Comparison of ENCODE assay signal across 1 cellular context in genomic region chr5:43019615-43020293, GRCh38.
A peak's percentile ranks its signal among the peaks of the same experiment; 100 is the strongest.
TF ChIP-seq lines count a peak whose summit lies in the region.

No MANE protein-coding gene starts in this region.

TF ChIP-seq in H1, 55 proteins besides CTCF, POLR2A, EP300 and RAD21 (continued from another document):
- peak; percentile 96 for TF ChIP-seq RNF2 (IDR thresholded peaks at IDR 0.05; ENCODE audit: borderline replicate concordance, low read depth, low read length, missing control alignments, poor library complexity, severe bottlenecking)
- peak; percentile 79 for TF ChIP-seq EZH2 (IDR thresholded peaks at IDR 0.05; ENCODE audit: low read depth, low read length, severe bottlenecking)
- peak; percentile 96 for TF ChIP-seq SUZ12 (IDR thresholded peaks at IDR 0.05; ENCODE audit: low read length)
- no peak for TF ChIP-seq ZNF274 (IDR thresholded peaks at IDR 0.05; ENCODE audit: borderline replicate concordance, extremely low read depth, low read length)
- TF ChIP-seq TCF12 (IDR thresholded peaks at IDR 0.05; ENCODE audit: low read depth, low read length) = peak; percentile 64; the same call in 1 of the 2 replicates
- peak; percentile 27; the same call in 1 of the 2 replicates for TF ChIP-seq SP1 (IDR thresholded peaks at IDR 0.05; ENCODE audit: low read depth, low read length)
- TF ChIP-seq CBX8 (IDR thresholded peaks at IDR 0.05; ENCODE audit: borderline replicate concordance, low read depth, low read length) = peak; percentile 53; the same call in 1 of the 2 replicates
